8 cellular contexts compared by ENCODE assay signal in the genomic region with DNA sequence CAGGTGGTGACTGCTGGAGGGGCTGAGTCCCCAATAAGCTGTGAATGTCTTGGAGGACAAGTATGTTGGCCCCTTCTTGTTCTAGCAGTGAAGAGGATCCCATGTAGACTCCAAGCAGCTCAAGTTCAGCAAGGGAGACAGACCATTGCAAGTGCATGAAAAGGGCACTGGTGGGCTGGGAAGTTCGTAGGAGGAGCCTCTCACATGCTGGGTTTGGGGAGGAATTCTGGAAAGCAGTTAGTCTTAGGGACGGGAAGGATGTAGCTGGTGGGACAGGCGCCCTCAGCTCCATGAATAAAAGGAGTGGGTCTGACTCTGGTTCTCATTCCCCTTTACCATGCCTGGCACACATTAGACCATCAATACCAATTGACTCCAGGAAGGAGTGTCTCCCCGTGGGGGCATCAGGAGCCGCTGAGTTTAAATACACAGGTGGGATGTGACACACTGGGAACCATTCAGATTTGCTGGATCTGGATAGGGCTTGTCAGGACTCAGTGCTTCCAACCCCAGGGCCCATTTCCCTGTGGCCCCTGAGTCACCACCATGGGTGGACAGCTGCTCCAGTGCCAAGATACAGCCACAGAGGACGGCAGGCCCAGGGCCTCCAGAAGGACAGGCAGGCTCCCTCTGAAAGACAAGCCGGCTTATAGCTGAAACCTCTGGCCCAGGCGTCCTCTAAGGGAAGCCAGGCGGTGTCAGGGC. TPM values are rescaled to one million over a fixed set of nuclear protein-coding genes. Genes with fewer than 3 reads are reported as not detected.
A peak's percentile ranks its signal among the peaks of the same experiment; 100 is the strongest.
DNase-seq lines count a peak whose midpoint lies in the region; ATAC-seq, FAIRE-seq and TF ChIP-seq lines count a peak whose summit lies in the region.

No MANE protein-coding gene starts in this region.

- intact Hi-C loops in GM12878 (cut with micrococcal nuclease; ENCODE audit: unreplicated experiment), result loop anchor here (1.0 to 5.0 kb wide), 2 partner anchors 133 to 229 kb away; no protein-coding TSS in a partner anchor

- DNase-seq in GM12865 (ENCODE audit: low read depth) (no peak), GM12878 (ENCODE audit: low read depth, low spot score) (no peak), AG20443 (ENCODE audit: low spot score) (no peak), kidney tubule cell (ENCODE audit: low spot score) (no peak), NCI-H128 (lab: John Stamatoyannopoulos, UW; ENCODE audit: unreplicated experiment) (no peak), NCI-H510A (lab: John Stamatoyannopoulos, UW) (no peak)

- TF ChIP-seq CTCF in GM12865 (IDR thresholded peaks at IDR 0.05; ENCODE audit: insufficient read depth, low read depth, low read length, missing control alignments) (no peak), GM12878 (IDR thresholded peaks at IDR 0.05 in 2 of 3, conservative IDR thresholded peaks at IDR 0.05 in 1 of 3; ENCODE audit: control insufficient read depth in 2 of 3, extremely low read depth in 1 of 3, insufficient read depth in 1 of 3, low read depth in 3 of 3, low read length in 3 of 3) (no peak)

- H3K79me2 ChIP-seq in GM12878 (ENCODE audit: control insufficient read depth, insufficient read depth, low read length), result no peaks in the 10 kb centered on the region; the same call in 1 of the 2 replicates

- CTCF ChIA-PET in GM12878 (lab: Yijun Ruan, JAX), result interaction anchor here (0.6 to 4.0 kb wide), 29 partner anchors 9 to 371 kb away, joined by 3 to 55 read pairs (median 5); a partner anchor contains a TSS

- no peak overlapping the region; the same call in 1 of the 2 replicates for H3K9ac ChIP-seq in GM12878 (ENCODE audit: control insufficient read depth, insufficient read depth, low read length)
- H3K9ac ChIP-seq in mucosa of rectum (ENCODE audit: low read depth in 1 of 2, low read length in 2 of 2), result peak overlapping the region; percentile 9 to 56

- no peaks in the 10 kb centered on the region for H3K9me3 ChIP-seq in GM12878 (replicated peaks; ENCODE audit: control insufficient read depth, insufficient read depth, low read length)
- no peaks in the 10 kb centered on the region for H3K9me3 ChIP-seq in mucosa of rectum (ENCODE audit: control insufficient read depth in 2 of 2, low read length in 2 of 2)

- no peaks in the 10 kb centered on the region; a peak in 1 of 4 replicates for H3K36me3 ChIP-seq in GM12878 (ENCODE audit: control insufficient read depth in 2 of 2, insufficient read depth in 2 of 2, low read length in 1 of 2)
- no peaks in the 10 kb centered on the region for H3K36me3 ChIP-seq in mucosa of rectum (ENCODE audit: control insufficient read depth in 2 of 2, insufficient read depth in 2 of 2, low read length in 2 of 2)

- ATAC-seq in HG02973 (IDR thresholded peaks at IDR 0.05; ENCODE audit: unreplicated experiment) (peak; percentile 19), GM12878 (peak; percentile 49; the same call in 2 of the 3 replicates)

- POLR2A ChIA-PET in GM12878 (lab: Charles Lee), result interaction anchor here (0.8 to 1.3 kb wide), 3 partner anchors 208 to 214 kb away, joined by 3 read pairs; a partner anchor contains a TSS

- in situ Hi-C loops in GM12878 (cut with MboI), result loop anchor here (5.0 kb wide), 1 partner anchor 136 kb away; no protein-coding TSS in a partner anchor

- peak overlapping the region; percentile 63 for H3K4me3 ChIP-seq in GM12865 (ENCODE audit: low read depth, low read length)
- H3K4me3 ChIP-seq in GM12878, result no peak overlapping the region
- peak overlapping the region in 1 of 2 donors; percentile 76 for H3K4me3 ChIP-seq in mucosa of rectum (ENCODE audit: low read length in 2 of 2)

- TF ChIP-seq POLR2A in GM12878 (IDR thresholded peaks at IDR 0.05; ENCODE audit: low read depth, low read length), result no peak

- BruUV-seq in GM12878 (replicated peaks; lab: Mats Ljungman, UMichigan), result no TSS peak

- no peaks in the 10 kb centered on the region; the same call in 1 of the 2 replicates for H3K4me1 ChIP-seq in GM12878 (ENCODE audit: control insufficient read depth, insufficient read depth, low read length)
- H3K4me1 ChIP-seq in mucosa of rectum (ENCODE audit: control insufficient read depth in 2 of 2, insufficient read depth in 2 of 2, low read length in 2 of 2), result peaks cover 2 to 6% of the 10 kb centered on the region in 2 donors

- H3K4me2 ChIP-seq in GM12878 (ENCODE audit: control insufficient read depth, insufficient read depth), result peak overlapping the region; percentile 86

- TF ChIP-seq EP300 in GM12878 (IDR thresholded peaks at IDR 0.05; ENCODE audit: borderline replicate concordance in 1 of 2, control insufficient read depth in 1 of 2, low read depth in 2 of 2, low read length in 2 of 2), result no peak

- no peak for FAIRE-seq in GM12878 (lab: Jason Lieb, UNC)

- RAD21 ChIA-PET in GM12878 (lab: Charles Lee; ENCODE audit: unreplicated experiment), result interaction anchor here (0.8 to 2.4 kb wide), 8 partner anchors 109 to 349 kb away, joined by 3 to 18 read pairs (median 4); a partner anchor contains a TSS

- peak overlapping the region; percentile 89 for H2AFZ ChIP-seq in GM12878 (ENCODE audit: control insufficient read depth, low read depth, low read length)

- TF ChIP-seq RAD21 in GM12878 (IDR thresholded peaks at IDR 0.05; ENCODE audit: insufficient read depth, low read depth, low read length), result no peak

- no peaks in the 10 kb centered on the region for H4K20me1 ChIP-seq in GM12878 (ENCODE audit: control insufficient read depth, insufficient read depth)

- WGBS in GM12878 (ENCODE audit: insufficient coverage, insufficient replicate concordance, low lambda C conversion rate, missing lambda C conversion rate), result 44% methylated on average over 9 of the region's 9 CpGs

- H3K27ac ChIP-seq in GM12878 (ENCODE audit: control insufficient read depth, insufficient read depth) (no peak overlapping the region), mucosa of rectum (ENCODE audit: low read depth in 2 of 2, low read length in 2 of 2) (no peak overlapping the region)

- SMC1A ChIA-PET in GM12878 (lab: Charles Lee; ENCODE audit: uncharacterized antibody, unreplicated experiment), result interaction anchor here (0.8 to 4.6 kb wide), 7 partner anchors 56 to 181 kb away, joined by 3 to 30 read pairs (median 5); a partner anchor contains a TSS

- no peaks in the 10 kb centered on the region for H3K27me3 ChIP-seq in GM12878 (replicated peaks in 1 of 2; ENCODE audit: control insufficient read depth in 2 of 2, insufficient read depth in 2 of 2, low read length in 1 of 2)
- H3K27me3 ChIP-seq in mucosa of rectum (ENCODE audit: control insufficient read depth in 2 of 2, insufficient read depth in 2 of 2, low read length in 2 of 2), result no peaks in the 10 kb centered on the region

TF ChIP-seq in GM12878, 131 proteins besides CTCF, POLR2A, EP300 and RAD21 (continues in another document):
- TF ChIP-seq JUND (IDR thresholded peaks at IDR 0.05; ENCODE audit: low read depth, low read length) (no peak), MTA3 (IDR thresholded peaks at IDR 0.05; ENCODE audit: borderline replicate concordance, low read length) (no peak), EED (IDR thresholded peaks at IDR 0.05; ENCODE audit: low read depth) (no peak; the same call in 1 of the 2 replicates), ZSCAN29 (IDR thresholded peaks at IDR 0.05) (no peak)
- TF ChIP-seq, protein P1, sequence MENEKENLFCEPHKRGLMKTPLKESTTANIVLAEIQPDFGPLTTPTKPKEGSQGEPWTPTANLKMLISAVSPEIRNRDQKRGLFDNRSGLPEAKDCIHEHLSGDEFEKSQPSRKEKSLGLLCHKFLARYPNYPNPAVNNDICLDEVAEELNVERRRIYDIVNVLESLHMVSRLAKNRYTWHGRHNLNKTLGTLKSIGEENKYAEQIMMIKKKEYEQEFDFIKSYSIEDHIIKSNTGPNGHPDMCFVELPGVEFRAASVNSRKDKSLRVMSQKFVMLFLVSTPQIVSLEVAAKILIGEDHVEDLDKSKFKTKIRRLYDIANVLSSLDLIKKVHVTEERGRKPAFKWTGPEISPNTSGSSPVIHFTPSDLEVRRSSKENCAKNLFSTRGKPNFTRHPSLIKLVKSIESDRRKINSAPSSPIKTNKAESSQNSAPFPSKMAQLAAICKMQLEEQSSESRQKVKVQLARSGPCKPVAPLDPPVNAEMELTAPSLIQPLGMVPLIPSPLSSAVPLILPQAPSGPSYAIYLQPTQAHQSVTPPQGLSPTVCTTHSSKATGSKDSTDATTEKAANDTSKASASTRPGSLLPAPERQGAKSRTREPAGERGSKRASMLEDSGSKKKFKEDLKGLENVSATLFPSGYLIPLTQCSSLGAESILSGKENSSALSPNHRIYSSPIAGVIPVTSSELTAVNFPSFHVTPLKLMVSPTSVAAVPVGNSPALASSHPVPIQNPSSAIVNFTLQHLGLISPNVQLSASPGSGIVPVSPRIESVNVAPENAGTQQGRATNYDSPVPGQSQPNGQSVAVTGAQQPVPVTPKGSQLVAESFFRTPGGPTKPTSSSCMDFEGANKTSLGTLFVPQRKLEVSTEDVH (IDR thresholded peaks at IDR 0.05; ENCODE audit: low read depth, partially characterized antibody), result no peak
- TF ChIP-seq, protein P2, sequence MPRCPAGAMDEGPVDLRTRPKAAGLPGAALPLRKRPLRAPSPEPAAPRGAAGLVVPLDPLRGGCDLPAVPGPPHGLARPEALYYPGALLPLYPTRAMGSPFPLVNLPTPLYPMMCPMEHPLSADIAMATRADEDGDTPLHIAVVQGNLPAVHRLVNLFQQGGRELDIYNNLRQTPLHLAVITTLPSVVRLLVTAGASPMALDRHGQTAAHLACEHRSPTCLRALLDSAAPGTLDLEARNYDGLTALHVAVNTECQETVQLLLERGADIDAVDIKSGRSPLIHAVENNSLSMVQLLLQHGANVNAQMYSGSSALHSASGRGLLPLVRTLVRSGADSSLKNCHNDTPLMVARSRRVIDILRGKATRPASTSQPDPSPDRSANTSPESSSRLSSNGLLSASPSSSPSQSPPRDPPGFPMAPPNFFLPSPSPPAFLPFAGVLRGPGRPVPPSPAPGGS (IDR thresholded peaks at IDR 0.05; ENCODE audit: borderline replicate concordance, insufficient read depth, low read depth, low read length, poor library complexity, severe bottlenecking), result no peak

RNA-seq across cellular contexts. Expression of a gene that starts 0.6 kb away (rescaled TPM):
- 16.8 and 18.5 TPM in 2 replicates for total RNA-seq in GM12878 (2013; cell fraction: nucleolus; rRNA removed)
- total RNA-seq in GM12878 (2014; rRNA removed), result 3.5 and 3.7 TPM in 2 replicates
- total RNA-seq in GM12878 (2014; rRNA removed; fragmentation: Illumina TruSeq; extraction: Trizol), result 2.8 and 3.1 TPM in 2 replicates
- total RNA-seq in GM12878 (2021), result 2.9 and 4.0 TPM in 2 replicates
- polyA plus RNA-seq in GM12878 (2011; ENCODE audit: low read depth), result 0.64 TPM
- 3.1 and 6.1 TPM in 2 replicates for polyA plus RNA-seq in GM12878 (2011; rRNA removed)
- polyA plus RNA-seq in GM12878 (2011; cell fraction: cytosol; rRNA removed), result 2.2 and 2.7 TPM in 2 replicates
- 9.9 and 17.4 TPM in 2 replicates for polyA plus RNA-seq in GM12878 (2011; cell fraction: nucleus; rRNA removed)
- polyA plus RNA-seq in GM12878 (2012), result 1.1 and 1.6 TPM in 2 replicates
- 3.9 and 5.4 TPM in 2 replicates for polyA plus RNA-seq in GM12878 (2014; fragmentation: Illumina TruSeq; extraction: Trizol)
- polyA plus RNA-seq in GM12878 (2014; fragmentation: Nextera tagmentation; extraction: Ambion mirVana), result under 1 TPM; 0.60 to 0.80 TPM
- polyA plus RNA-seq in GM12878 (2014; rRNA removed), result 2.6 and 3.8 TPM in 2 replicates
- polyA plus RNA-seq in GM12878 (2016; fragmentation: Nextera tagmentation; extraction: Ambion mirVana), result 1 to 10 TPM; 3.3 to 5.0 TPM
- 6.7 and 6.9 TPM in 2 replicates for polyA minus RNA-seq in GM12878 (2011; rRNA and poly(A)+ RNA removed)
- polyA minus RNA-seq in GM12878 (2011; cell fraction: cytosol; rRNA and poly(A)+ RNA removed), result 2.2 and 3.2 TPM in 2 replicates
- 9.7 and 21.3 TPM in 2 replicates for polyA minus RNA-seq in GM12878 (2011; cell fraction: nucleus; rRNA and poly(A)+ RNA removed)
